In the genomic region with DNA sequence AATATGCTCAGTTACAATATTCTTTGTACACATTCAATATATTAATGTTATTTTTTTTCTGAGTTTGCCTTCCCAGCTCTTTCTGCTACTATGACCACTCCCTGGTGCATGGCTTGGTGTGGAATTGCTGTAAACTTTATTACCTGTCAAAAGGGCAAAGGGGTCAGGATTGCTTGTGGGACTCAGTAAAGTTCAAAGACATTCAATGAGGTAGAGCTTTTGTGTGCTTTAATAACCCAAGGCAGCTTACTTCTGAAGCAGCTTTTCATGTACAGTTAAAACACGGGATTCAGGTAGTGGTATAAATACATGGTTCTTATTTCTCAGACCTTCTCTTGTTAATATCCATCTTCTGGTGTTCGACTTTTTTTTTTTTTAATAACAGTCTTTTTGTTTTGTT, we compare ENCODE assay signal across 18 cellular contexts.
"Had no signal": no experiment of that assay in that cellular context is flagged by ENCODE, and none has a peak within 500 bp of the region (broad histone marks: within the 10 kb centered on the region; RNA-seq: fewer than 3 reads in every experiment).

No MANE protein-coding gene starts in this region.

- H3K4me1 Mint-ChIP-seq: stimulated activated memory B cell treated with anti-CD40 and anti-IgM and Interleukin-4, amounts not matched to agents 10 μg/mL and 1 μg/mL and 100 μg/mL, for 72 hours had no signal

- DNase-seq: activated CD4-positive, alpha-beta T cell treated with anti-CD3 and anti-CD28 coated beads, Interleukin-2, amount 50 U/mL, for 4 hours; activated T-cell treated with anti-CD3 and anti-CD28 coated beads for 4 hours; effector memory CD8-positive, alpha-beta T cell; foreskin keratinocyte; kidney; left lung; naive B cell; ovary; spleen; stimulated activated CD4-positive, alpha-beta T cell treated with anti-CD3 and anti-CD28 coated beads, Interleukin-4, amount 100 ng/mL, for 4 hours; SW 1271; testis; upper lobe of right lung had no signal

- H3K27me3 Mint-ChIP-seq: effector memory CD8-positive, alpha-beta T cell had no signal

- H3K4me1 ChIP-seq: foreskin keratinocyte, left lung, testis had no signal

- H3K36me3 ChIP-seq: left lung, ovary, upper lobe of right lung had no signal

- H3K4me3 ChIP-seq: left lung, ovary, spleen, testis, upper lobe of right lung had no signal

- H3K27ac Mint-ChIP-seq: activated naive CD8-positive, alpha-beta T cell; effector memory CD8-positive, alpha-beta T cell; naive B cell; stimulated activated memory B cell treated with anti-CD40 and anti-IgM and Interleukin-4, amounts not matched to agents 10 μg/mL and 1 μg/mL and 100 μg/mL, for 72 hours; T-helper 2 cell treated with Interferon-gamma antibody and Interleukin-4, amounts not matched to agents 5 μg/mL and 100 μg/mL, for 36 hours had no signal

- H3K27me3 ChIP-seq: foreskin keratinocyte, ovary, testis, upper lobe of right lung had no signal

- H3K36me3 Mint-ChIP-seq: activated naive CD8-positive, alpha-beta T cell; naive B cell; stimulated activated memory B cell treated with anti-CD40 and anti-IgM and Interleukin-4, amounts not matched to agents 10 μg/mL and 1 μg/mL and 100 μg/mL, for 72 hours had no signal

- H3K9me3 Mint-ChIP-seq: effector memory CD8-positive, alpha-beta T cell; stimulated activated memory B cell treated with anti-CD40 and anti-IgM and Interleukin-4, amounts not matched to agents 10 μg/mL and 1 μg/mL and 100 μg/mL, for 72 hours; T-helper 2 cell treated with Interferon-gamma antibody and Interleukin-4, amounts not matched to agents 5 μg/mL and 100 μg/mL, for 36 hours had no signal

- H3K27ac ChIP-seq: epithelial cell of prostate, foreskin keratinocyte, left lung, ovary, spleen, testis, upper lobe of right lung had no signal

- ATAC-seq: effector memory CD8-positive, alpha-beta T cell; foreskin keratinocyte; left lung; sciatic nerve; stimulated activated memory B cell treated with anti-CD40 and anti-IgM and Interleukin-4, amounts not matched to agents 10 μg/mL and 1 μg/mL and 100 μg/mL, for 72 hours; upper lobe of right lung had no signal

- H3K9me3 ChIP-seq: left lung, ovary, spleen, testis, upper lobe of right lung had no signal

- H3K4me3 Mint-ChIP-seq: activated naive CD8-positive, alpha-beta T cell; effector memory CD8-positive, alpha-beta T cell; naive B cell; stimulated activated memory B cell treated with anti-CD40 and anti-IgM and Interleukin-4, amounts not matched to agents 10 μg/mL and 1 μg/mL and 100 μg/mL, for 72 hours; T-helper 2 cell treated with Interferon-gamma antibody and Interleukin-4, amounts not matched to agents 5 μg/mL and 100 μg/mL, for 36 hours had no signal
